ENCODE assay signal across 1 cellular context in the genomic region with DNA sequence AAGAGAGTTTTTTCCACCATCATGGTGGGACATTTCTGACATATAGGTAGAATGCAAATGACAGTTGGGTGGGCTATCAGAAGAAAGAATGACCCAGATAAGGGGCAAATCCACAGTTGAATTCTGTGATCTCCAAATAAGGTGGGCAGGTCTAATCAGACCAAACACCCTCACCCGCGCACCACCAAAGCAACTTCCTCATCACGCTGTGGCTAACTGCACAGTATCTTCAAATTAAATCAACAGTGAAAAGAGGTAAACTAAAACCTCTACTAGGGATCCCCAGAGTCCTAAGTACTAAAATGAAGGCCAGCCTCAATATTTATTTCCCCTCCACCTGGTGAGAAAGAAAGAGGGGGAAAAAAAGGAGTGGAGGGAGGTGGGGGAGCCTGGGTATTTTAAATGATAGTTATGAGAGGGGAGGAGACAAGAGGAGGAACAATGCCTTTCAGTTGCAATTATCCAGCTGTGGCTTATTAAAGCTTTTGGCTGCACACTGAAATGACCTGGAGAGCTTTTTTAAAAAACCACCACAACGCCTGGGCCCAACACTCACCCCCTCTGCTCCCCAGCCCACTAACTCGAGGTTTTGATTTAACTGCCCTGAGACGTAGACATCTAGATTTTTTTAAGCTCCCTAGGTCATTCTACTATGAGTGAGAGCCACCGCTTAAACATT.
TF ChIP-seq lines count a peak whose summit lies in the region.

No MANE protein-coding gene starts in this region.

TF ChIP-seq in SK-N-SH, 30 proteins besides CTCF, POLR2A, EP300 and RAD21 (continued from another document):
- TF ChIP-seq MEF2A (IDR thresholded peaks at IDR 0.05; ENCODE audit: borderline replicate concordance, low read depth) (no peak), TEAD4 (IDR thresholded peaks at IDR 0.05; ENCODE audit: borderline replicate concordance, insufficient read depth) (no peak), CHD2 (IDR thresholded peaks at IDR 0.05; ENCODE audit: low read length, partially characterized antibody) (no peak), ZBTB33 (IDR thresholded peaks at IDR 0.05; ENCODE audit: borderline replicate concordance, low read depth) (no peak), RFX5 (IDR thresholded peaks at IDR 0.05; ENCODE audit: low read length) (no peak), SMC3 (IDR thresholded peaks at IDR 0.05; ENCODE audit: low read depth, low read length) (no peak), IRF3 (IDR thresholded peaks at IDR 0.05; ENCODE audit: low read depth, low read length) (no peak), YY1 (IDR thresholded peaks at IDR 0.05; ENCODE audit: low read depth) (no peak), JUND (IDR thresholded peaks at IDR 0.05) (no peak)
